8 cellular contexts compared by ENCODE assay signal in genomic region chr2:201258666-201258999, GRCh38. TPM values are rescaled to one million over a fixed set of nuclear protein-coding genes. Genes with fewer than 3 reads are reported as not detected.
DNase-seq lines count a peak whose midpoint lies in the region; ATAC-seq and TF ChIP-seq lines count a peak whose summit lies in the region.

No MANE protein-coding gene starts in this region.

- H3K9me3 ChIP-seq in iPS-15b (ENCODE audit: control insufficient read depth, insufficient read depth, low read length), result no peaks in the 10 kb centered on the region

- DNase-seq in BJ (ENCODE audit: low read depth), result no peak
- no peak for DNase-seq in activated CD4-positive, alpha-beta memory T cell treated with anti-CD3 and anti-CD28 coated beads for 36 hours
- peak in 1 of 49 donors; percentile 4 for DNase-seq in substantia nigra (lab: John Stamatoyannopoulos, UW)
- no peak for DNase-seq in pons (ENCODE audit: low spot score)

- peak overlapping the region; percentile 85 for H3K4me3 Mint-ChIP-seq in activated CD4-positive, alpha-beta memory T cell treated with anti-CD3 and anti-CD28 coated beads for 36 hours

- H3K4me3 ChIP-seq in BJ (ENCODE audit: low read depth, low read length) (peak overlapping the region; percentile 72), iPS-15b (ENCODE audit: low read depth, low read length) (peak overlapping the region; percentile 39)

- POLR2A ChIA-PET in BJ (lab: Charles Lee), result no interaction called here
- POLR2A ChIA-PET in activated CD4-positive, alpha-beta memory T cell treated with anti-CD3 and anti-CD28 coated beads for 36 hours (lab: Charles Lee), result interaction anchor here (1.0 to 9.8 kb wide), 2 partner anchors 25 to 75 kb away, joined by 3 to 96 read pairs; partner anchors contain the start of gene CASP10

- H3K27ac Mint-ChIP-seq in activated CD4-positive, alpha-beta memory T cell treated with anti-CD3 and anti-CD28 coated beads for 36 hours, result peak overlapping the region; percentile 98

- ATAC-seq in HG02763 (IDR thresholded peaks at IDR 0.05; ENCODE audit: unreplicated experiment) (peak; percentile 10), GM21381 (IDR thresholded peaks at IDR 0.05; ENCODE audit: unreplicated experiment) (no peak), GM21528 (IDR thresholded peaks at IDR 0.05; ENCODE audit: low FRiP score, unreplicated experiment) (no peak)

- H3K4me1 Mint-ChIP-seq in activated CD4-positive, alpha-beta memory T cell treated with anti-CD3 and anti-CD28 coated beads for 36 hours (ENCODE audit: low read depth), result peaks cover 66% of the 10 kb centered on the region

- H3K36me3 Mint-ChIP-seq in activated CD4-positive, alpha-beta memory T cell treated with anti-CD3 and anti-CD28 coated beads for 36 hours, result peaks cover 30% of the 10 kb centered on the region

- H3K36me3 ChIP-seq in BJ (ENCODE audit: control insufficient read depth, insufficient read depth, low read length) (no peaks in the 10 kb centered on the region), iPS-15b (ENCODE audit: control insufficient read depth, insufficient read depth, low read length) (no peaks in the 10 kb centered on the region)

- peaks cover 17% of the 10 kb centered on the region for H3K4me1 ChIP-seq in iPS-15b (ENCODE audit: control insufficient read depth, insufficient read depth, low read length)

- peak; percentile 24; the same call in 1 of the 2 replicates for TF ChIP-seq CTCF in BJ (IDR thresholded peaks at IDR 0.05; ENCODE audit: insufficient read depth, low read depth, low read length)

- peak overlapping the region; percentile 17 for H3K9ac ChIP-seq in iPS-15b (ENCODE audit: low read depth, low read length)

- CTCF ChIA-PET in BJ (lab: Yijun Ruan, JAX), result no interaction called here
- CTCF ChIA-PET in activated CD4-positive, alpha-beta memory T cell treated with anti-CD3 and anti-CD28 coated beads for 36 hours (lab: Charles Lee), result interaction anchor here (3.4 kb wide), 1 partner anchor 26 kb away, joined by 30 read pairs; no protein-coding TSS in a partner anchor

- no peaks in the 10 kb centered on the region for H3K9me3 Mint-ChIP-seq in activated CD4-positive, alpha-beta memory T cell treated with anti-CD3 and anti-CD28 coated beads for 36 hours

- no peaks in the 10 kb centered on the region for H3K27me3 ChIP-seq in BJ (ENCODE audit: control insufficient read depth, insufficient read depth, low read length)
- H3K27me3 ChIP-seq in iPS-15b (ENCODE audit: control insufficient read depth, insufficient read depth, low read length), result no peaks in the 10 kb centered on the region

- intact Hi-C loops in activated CD4-positive, alpha-beta memory T cell treated with anti-CD3 and anti-CD28 coated beads for 36 hours (cut with micrococcal nuclease), result loop anchor here (1.0 to 10.0 kb wide), 8 partner anchors 22 to 554 kb away; partner anchors contain the start of genes CASP10, NIF3L1, PPIL3 and STRADB

- H3K27ac ChIP-seq in substantia nigra (ENCODE audit: low read depth, low read length, poor library complexity, severe bottlenecking), result peak overlapping the region; percentile 76

- H3K27me3 Mint-ChIP-seq in activated CD4-positive, alpha-beta memory T cell treated with anti-CD3 and anti-CD28 coated beads for 36 hours, result no peaks in the 10 kb centered on the region

RNA-seq across cellular contexts. Expression of gene CASP8, which starts 1.7 kb away (rescaled TPM):
- polyA plus RNA-seq in BJ (2011; rRNA removed), result 10.3 and 16.8 TPM in 2 replicates
- polyA minus RNA-seq in BJ (2011; rRNA and poly(A)+ RNA removed), result 6.9 and 9.1 TPM in 2 replicates
- 10 to 100 TPM; 55.9 to 56.3 TPM for total RNA-seq in activated CD4-positive, alpha-beta memory T cell treated with anti-CD3 and anti-CD28 coated beads for 36 hours
